In the genomic region with DNA sequence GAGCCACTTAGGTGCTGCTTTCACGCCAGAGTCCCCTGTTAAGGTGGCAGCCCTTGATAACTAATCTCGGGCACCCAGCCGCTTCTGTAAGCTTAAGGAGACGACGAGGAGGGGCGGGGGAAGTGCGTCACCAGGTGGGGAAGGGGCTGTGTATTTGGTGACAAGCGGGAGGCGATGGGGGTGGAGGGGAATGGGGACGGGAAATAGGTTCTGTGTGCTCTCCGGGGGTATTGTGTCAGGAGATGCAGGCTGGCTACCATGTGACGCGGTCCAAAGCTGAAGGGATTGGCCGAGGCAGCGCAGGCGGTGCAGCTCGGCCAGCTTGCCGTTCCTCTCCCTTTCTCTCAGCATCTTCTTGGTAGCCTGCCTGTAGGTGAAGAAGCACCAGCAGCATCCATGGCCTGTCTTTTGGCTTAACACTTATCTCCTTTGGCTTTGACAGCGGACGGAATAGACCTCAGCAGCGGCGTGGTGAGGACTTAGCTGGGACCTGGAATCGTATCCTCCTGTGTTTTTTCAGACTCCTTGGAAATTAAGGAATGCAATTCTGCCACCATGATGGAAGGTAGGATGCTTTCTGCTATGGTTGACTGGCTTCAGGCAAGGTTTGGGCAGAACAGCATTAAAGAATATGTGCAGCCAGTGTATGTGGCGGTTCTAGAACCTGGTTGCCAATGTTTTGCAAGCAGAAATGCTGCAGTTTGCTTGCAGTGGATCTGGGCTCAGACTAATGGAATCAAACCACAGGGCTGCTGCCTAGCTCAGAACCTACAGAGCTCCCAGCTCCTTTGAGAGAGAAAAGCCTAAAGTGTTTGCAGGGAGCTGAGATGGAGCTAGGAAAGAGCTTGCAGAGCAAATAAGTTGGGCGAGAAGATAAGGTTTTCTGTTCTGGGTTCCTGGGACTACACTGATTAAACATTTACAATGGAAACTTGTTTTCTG, we compare ENCODE assay signal across 9 cellular contexts. TPM values are rescaled to one million over a fixed set of nuclear protein-coding genes. Genes with fewer than 3 reads are reported as not detected.
DNase-seq lines count a peak whose midpoint lies in the region; ATAC-seq, FAIRE-seq and TF ChIP-seq lines count a peak whose summit lies in the region.
"Had no signal": no experiment of that assay in that cellular context is flagged by ENCODE, and none has a peak within 500 bp of the region (broad histone marks: within the 10 kb centered on the region; RNA-seq: fewer than 3 reads in every experiment).

SGIP1 (plus strand) TSS at position 350 of the 942 bp plus-strand sequence; CDS start at position 556, 206 bp downstream.

- H3K4me3 ChIP-seq in endothelial cell of umbilical vein (replicated peaks in 1 of 3; ENCODE audit: insufficient read depth in 1 of 3, low read depth in 1 of 3, low read length in 3 of 3) (peak within 1 kb of the TSS; percentile 41 to 66 (median 47)), subcutaneous abdominal adipose tissue (ENCODE audit: low read depth in 1 of 5, low read length in 5 of 5) (peak within 1 kb of the TSS; percentile 35 to 66 (median 60))

- POLR2A ChIA-PET in endothelial cell of umbilical vein (lab: Charles Lee) = interaction anchor here (1.9 kb wide), 1 partner anchor 9 kb away, joined by 5 read pairs; no protein-coding TSS in a partner anchor

- H4K20me1 ChIP-seq in endothelial cell of umbilical vein (replicated peaks; ENCODE audit: control insufficient read depth, extremely low read depth, insufficient read depth, low read length) = no peaks in the 10 kb centered on the region

- peak within 1 kb of the TSS; percentile 77 for H2AFZ ChIP-seq in endothelial cell of umbilical vein (ENCODE audit: low read depth, low read length)

- H3K27ac ChIP-seq in endothelial cell of umbilical vein (ENCODE audit: insufficient read depth, low read depth, low read length) (peak within 1 kb of the TSS; percentile 75), subcutaneous abdominal adipose tissue (ENCODE audit: low read depth, low read length) (peak within 1 kb of the TSS; percentile 20)

- DNase-seq in NCI-H1436 (lab: John Stamatoyannopoulos, UW) (peak; percentile 56), NCI-H1436 treated with DMSO at 0.1 percent for 48 hours (lab: John Stamatoyannopoulos, UW) (no peak), SK-N-DZ (ENCODE audit: low spot score) (peak; percentile 90), endothelial cell of umbilical vein (ENCODE audit: low read depth, low spot score) (peak; percentile 88), memory B cell (ENCODE audit: low spot score in 2 of 2) (no peak), CD1c-positive myeloid dendritic cell (ENCODE audit: extremely low spot score) (no peak)
- DNase-seq in stimulated activated CD4-positive, alpha-beta T cell treated with anti-CD3 and anti-CD28 coated beads, Interleukin-12 subunit alpha, Interleukin-12 subunit beta, amount 100 ng/mL, for 4 hours = no peak

- no peaks in the 10 kb centered on the region for H3K79me2 ChIP-seq in endothelial cell of umbilical vein (ENCODE audit: control insufficient read depth, insufficient read depth, low read length)

- H3K9ac ChIP-seq in endothelial cell of umbilical vein (replicated peaks; ENCODE audit: extremely low read depth, insufficient read depth, low read length) (peak within 1 kb of the TSS; percentile 85), subcutaneous abdominal adipose tissue (ENCODE audit: low read length in 5 of 5) (peak within 1 kb of the TSS in 4 of 5 donors; percentile 13 to 48 (median 30))

- no peaks in the 10 kb centered on the region for H3K9me3 Mint-ChIP-seq in memory B cell

- no peaks in the 10 kb centered on the region for H3K36me3 Mint-ChIP-seq in memory B cell

- peak within 1 kb of the TSS; percentile 62 for H3K4me3 Mint-ChIP-seq in memory B cell

- CTCF ChIA-PET in endothelial cell of umbilical vein (lab: Charles Lee) = interaction anchor here (0.9 to 3.6 kb wide), 11 partner anchors 9 to 199 kb away, joined by 3 to 19 read pairs (median 4); no protein-coding TSS in a partner anchor

- H3K36me3 ChIP-seq in endothelial cell of umbilical vein (ENCODE audit: control insufficient read depth in 2 of 2, extremely low read depth in 1 of 2, insufficient read depth in 2 of 2, low read length in 2 of 2) = no peaks in the 10 kb centered on the region
- no peaks in the 10 kb centered on the region for H3K36me3 ChIP-seq in subcutaneous abdominal adipose tissue (ENCODE audit: control insufficient read depth in 5 of 5, insufficient read depth in 5 of 5, low read length in 5 of 5)

- H3K4me1 Mint-ChIP-seq in memory B cell = peaks cover 14% of the 10 kb centered on the region

- H3K27ac Mint-ChIP-seq in memory B cell = no peak within 1 kb of the TSS

- BruUV-seq in endothelial cell of umbilical vein (replicated peaks; lab: Mats Ljungman, UMichigan) = TSS peak; percentile 71

- H3K4me1 ChIP-seq in endothelial cell of umbilical vein (ENCODE audit: control insufficient read depth, extremely low read depth, insufficient read depth, low read length) = peaks cover 29% of the 10 kb centered on the region
- peaks cover 0 to 17% (median 16%) of the 10 kb centered on the region in 5 donors for H3K4me1 ChIP-seq in subcutaneous abdominal adipose tissue (ENCODE audit: control insufficient read depth in 5 of 5, insufficient read depth in 5 of 5, low read length in 5 of 5)

- H3K9me3 ChIP-seq in endothelial cell of umbilical vein (replicated peaks; ENCODE audit: control insufficient read depth, insufficient read depth, low read length) (no peaks in the 10 kb centered on the region), subcutaneous abdominal adipose tissue (ENCODE audit: control insufficient read depth in 5 of 5, low read length in 5 of 5) (no peaks in the 10 kb centered on the region)

- no peak for TF ChIP-seq POLR2A in endothelial cell of umbilical vein (IDR thresholded peaks at IDR 0.05; ENCODE audit: low read depth, low read length)

- H3K27me3 ChIP-seq in endothelial cell of umbilical vein (ENCODE audit: control insufficient read depth in 2 of 2, insufficient read depth in 2 of 2, low read length in 2 of 2) = no peaks in the 10 kb centered on the region
- H3K27me3 ChIP-seq in subcutaneous abdominal adipose tissue (ENCODE audit: control insufficient read depth in 5 of 5, insufficient read depth in 4 of 5, low read length in 5 of 5) = peaks cover 5 to 15% (median 10%) of the 10 kb centered on the region in 5 donors

- no peaks in the 10 kb centered on the region for H3K9me1 ChIP-seq in endothelial cell of umbilical vein (replicated peaks; ENCODE audit: control insufficient read depth, extremely low read depth, insufficient read depth, low read length)

- H3K27me3 Mint-ChIP-seq in memory B cell = peaks cover 24% of the 10 kb centered on the region

- ATAC-seq in memory B cell (ENCODE audit: low read depth) = no peak

- dilution Hi-C loops in endothelial cell of umbilical vein (cut with MboI; ENCODE audit: extremely low pct_ligation_motif_present, low sequenced_read_pairs) = loop anchor here (25.0 kb wide), 1 partner anchor 197 kb away; no protein-coding TSS in a partner anchor

- H3K4me2 ChIP-seq in endothelial cell of umbilical vein (ENCODE audit: insufficient read depth, low read length) = peak within 1 kb of the TSS; percentile 78

- intact Hi-C loops in endothelial cell of umbilical vein (cut with micrococcal nuclease) = loop anchor here (1.0 to 5.0 kb wide), 4 partner anchors 30 to 197 kb away; no protein-coding TSS in a partner anchor

- peak; percentile 57 for FAIRE-seq in endothelial cell of umbilical vein (lab: Jason Lieb, UNC)
- FAIRE-seq: A204.1 had no signal

- TF ChIP-seq CTCF in endothelial cell of umbilical vein (IDR thresholded peaks at IDR 0.05; ENCODE audit: extremely low read depth in 1 of 2, insufficient read depth in 1 of 2, low read depth in 1 of 2, low read length in 2 of 2) = no peak

TF ChIP-seq in endothelial cell of umbilical vein, 7 proteins besides CTCF, POLR2A, EP300 and RAD21:
- TF ChIP-seq MYC (IDR thresholded peaks at IDR 0.05; ENCODE audit: low read depth, low read length) (no peak), EZH2 (IDR thresholded peaks at IDR 0.05; ENCODE audit: borderline replicate concordance, low read depth, low read length, severe bottlenecking) (no peak), POLR2AphosphoS5 (IDR thresholded peaks at IDR 0.05; ENCODE audit: insufficient read depth, low read depth, low read length) (no peak), MAX (IDR thresholded peaks at IDR 0.05; ENCODE audit: insufficient read depth, insufficient read length) (peak; percentile 77)
TF ChIP-seq in endothelial cell of umbilical vein: peak in this region for 1.

RNA-seq across cellular contexts. Expression of gene SGIP1, which starts in this region (rescaled TPM):
- polyA plus RNA-seq in SK-N-DZ (2014; cell fraction: cytosol; rRNA removed) = 7.2 and 8.8 TPM in 2 replicates
- 34.6 and 71.6 TPM in 2 replicates for polyA plus RNA-seq in SK-N-DZ (2014; cell fraction: nucleus; rRNA removed)
- 51.0 and 68.9 TPM in 2 replicates for total RNA-seq in endothelial cell of umbilical vein
- polyA plus RNA-seq in endothelial cell of umbilical vein = 30.4 and 30.9 TPM in 2 replicates
- 11.2 and 13.2 TPM in 2 replicates for polyA plus RNA-seq in endothelial cell of umbilical vein (2011; cell fraction: cytosol; rRNA removed)
- polyA plus RNA-seq in endothelial cell of umbilical vein (2011; cell fraction: nucleus; rRNA removed) = 121 and 134 TPM in 2 replicates
- 17.7 and 26.2 TPM in 2 replicates for polyA plus RNA-seq in endothelial cell of umbilical vein (2012)
- 102 and 106 TPM in 2 replicates for polyA minus RNA-seq in endothelial cell of umbilical vein
- not detected for polyA minus RNA-seq in endothelial cell of umbilical vein (2011; cell fraction: cytosol; rRNA and poly(A)+ RNA removed)
- 283 and 309 TPM in 2 replicates for polyA minus RNA-seq in endothelial cell of umbilical vein (2011; cell fraction: nucleus; rRNA and poly(A)+ RNA removed)

Comparison
In these comparisons a context has a peak if more than half of its experiments do, and no peak if none do; other contexts are left out.
1. DNase-seq: peak in NCI-H1436 (single experiment), SK-N-DZ (single experiment) and endothelial cell of umbilical vein (single experiment); none in NCI-H1436 treated with DMSO at 0.1 percent for 48 hours (single experiment), memory B cell (0 of 2), CD1c-positive myeloid dendritic cell (single experiment) and stimulated activated CD4-positive, alpha-beta T cell treated with anti-CD3 and anti-CD28 coated beads, Interleukin-12 subunit alpha, Interleukin-12 subunit beta, amount 100 ng/mL, for 4 hours (single experiment).